Comparison of ENCODE assay signal across 22 cellular contexts in genomic region chr7:105637755-105638154, GRCh38. TPM values are rescaled to one million over a fixed set of nuclear protein-coding genes. Genes with fewer than 3 reads are reported as not detected.
A peak's percentile ranks its signal among the peaks of the same experiment; 100 is the strongest.
DNase-seq lines count a peak whose midpoint lies in the region; ATAC-seq and TF ChIP-seq lines count a peak whose summit lies in the region.
"Had no signal": no experiment of that assay in that cellular context is flagged by ENCODE, and none has a peak within 500 bp of the region (broad histone marks: within the 10 kb centered on the region; RNA-seq: fewer than 3 reads in every experiment).

No MANE protein-coding gene starts in this region.

- H3K27ac Mint-ChIP-seq in natural killer cell, result no peak overlapping the region
- H3K27ac Mint-ChIP-seq: activated CD4-positive, alpha-beta T cell treated with anti-CD3 and anti-CD28 coated beads for 36 hours; CD4-positive, alpha-beta memory T cell; dendritic cell treated with granulocyte-macrophage colony-stimulating factor and Interleukin-4, amounts not matched to agents 40 ng/mL and 50 ng/mL, for 4 days had no signal

- no peak for TF ChIP-seq CTCF in natural killer cell (IDR thresholded peaks at IDR 0.05)

- no peaks in the 10 kb centered on the region for H3K9me3 Mint-ChIP-seq in natural killer cell
- H3K9me3 Mint-ChIP-seq: CD4-positive, alpha-beta memory T cell; dendritic cell treated with granulocyte-macrophage colony-stimulating factor and Interleukin-4, amounts not matched to agents 40 ng/mL and 50 ng/mL, for 4 days had no signal

- no peak for ATAC-seq in natural killer cell
- no peak for ATAC-seq in left ventricle myocardium superior
- no peak for ATAC-seq in GM19397 (IDR thresholded peaks at IDR 0.05; ENCODE audit: unreplicated experiment)
- ATAC-seq: activated CD4-positive, alpha-beta T cell treated with anti-CD3 and anti-CD28 coated beads for 36 hours; gastroesophageal sphincter; GM12878; right cardiac atrium had no signal

- no peaks in the 10 kb centered on the region for H3K9me3 ChIP-seq in iPS-18c (ENCODE audit: control insufficient read depth, insufficient read depth, low read length)
- H3K9me3 ChIP-seq: gastroesophageal sphincter had no signal

- no peaks in the 10 kb centered on the region for H3K27me3 Mint-ChIP-seq in natural killer cell (ENCODE audit: low read depth in 2 of 2)
- H3K27me3 Mint-ChIP-seq: activated CD4-positive, alpha-beta T cell treated with anti-CD3 and anti-CD28 coated beads for 36 hours; CD4-positive, alpha-beta memory T cell; dendritic cell treated with granulocyte-macrophage colony-stimulating factor and Interleukin-4, amounts not matched to agents 40 ng/mL and 50 ng/mL, for 4 days had no signal

- H3K4me3 Mint-ChIP-seq in natural killer cell, result no peak overlapping the region
- H3K4me3 Mint-ChIP-seq: activated CD4-positive, alpha-beta T cell treated with anti-CD3 and anti-CD28 coated beads for 36 hours; CD4-positive, alpha-beta memory T cell; dendritic cell treated with granulocyte-macrophage colony-stimulating factor and Interleukin-4, amounts not matched to agents 40 ng/mL and 50 ng/mL, for 4 days had no signal

- H3K4me1 Mint-ChIP-seq in natural killer cell, result no peaks in the 10 kb centered on the region
- H3K4me1 Mint-ChIP-seq: CD4-positive, alpha-beta memory T cell had no signal

- H3K4me3 ChIP-seq in iPS-18c (ENCODE audit: insufficient read depth, low read depth, low read length), result peak overlapping the region; percentile 9; the same call in 1 of the 2 replicates
- H3K4me3 ChIP-seq: gastroesophageal sphincter, GM12878 had no signal

- peaks cover 9% of the 10 kb centered on the region for H3K36me3 Mint-ChIP-seq in natural killer cell

- DNase-seq in DMS53 treated with DMSO at 0.1 percent for 48 hours (lab: John Stamatoyannopoulos, UW; ENCODE audit: unreplicated experiment) (peak; percentile 99), NCI-H187 treated with DMSO at 0.1 percent for 48 hours (lab: John Stamatoyannopoulos, UW) (peak; percentile 73), NCI-H748 (lab: John Stamatoyannopoulos, UW; ENCODE audit: unreplicated experiment) (peak; percentile 59), natural killer cell (no peak), left ventricle myocardium superior (no peak), putamen (ENCODE audit: low spot score) (no peak)
- DNase-seq: activated CD4-positive, alpha-beta T cell treated with anti-CD3 and anti-CD28 coated beads for 36 hours; activated CD8-positive, alpha-beta memory T cell treated with anti-CD3 and anti-CD28 coated beads, Interleukin-2, amount 50 U/mL, for 4 hours; CD4-positive, alpha-beta memory T cell; erythroblast; Kasumi-1; NCI-H2171 treated with DMSO at 0.1 percent for 48 hours; OCI-M1; right cardiac atrium; T-helper 9 cell had no signal

- intact Hi-C loops in natural killer cell (cut with micrococcal nuclease) (no loop called here), left ventricle myocardium superior (cut with micrococcal nuclease) (no loop called here)

RNA-seq across cellular contexts. Expression of gene EFCAB10, which starts 56.5 kb away (rescaled TPM):
- total RNA-seq in natural killer cell, result 1 to 10 TPM in 1 of 3 donors, under 1 TPM in 1, not detected in 1; 0.43 to 1.9 TPM
- total RNA-seq in left ventricle myocardium superior, result not detected
- total RNA-seq: activated CD4-positive, alpha-beta T cell treated with anti-CD3 and anti-CD28 coated beads for 36 hours; GM12878; mesenteric fat pad; right cardiac atrium; urinary bladder had no signal

Comparison
In these comparisons a context has a peak if more than half of its experiments do, and no peak if none do; other contexts are left out.
1. DNase-seq: peak in DMS53 treated with DMSO at 0.1 percent for 48 hours (single experiment), NCI-H187 treated with DMSO at 0.1 percent for 48 hours (single experiment) and NCI-H748 (single experiment); none in natural killer cell (single experiment), left ventricle myocardium superior (single experiment) and putamen (single experiment).